16 cellular contexts compared by ENCODE assay signal in the genomic region with DNA sequence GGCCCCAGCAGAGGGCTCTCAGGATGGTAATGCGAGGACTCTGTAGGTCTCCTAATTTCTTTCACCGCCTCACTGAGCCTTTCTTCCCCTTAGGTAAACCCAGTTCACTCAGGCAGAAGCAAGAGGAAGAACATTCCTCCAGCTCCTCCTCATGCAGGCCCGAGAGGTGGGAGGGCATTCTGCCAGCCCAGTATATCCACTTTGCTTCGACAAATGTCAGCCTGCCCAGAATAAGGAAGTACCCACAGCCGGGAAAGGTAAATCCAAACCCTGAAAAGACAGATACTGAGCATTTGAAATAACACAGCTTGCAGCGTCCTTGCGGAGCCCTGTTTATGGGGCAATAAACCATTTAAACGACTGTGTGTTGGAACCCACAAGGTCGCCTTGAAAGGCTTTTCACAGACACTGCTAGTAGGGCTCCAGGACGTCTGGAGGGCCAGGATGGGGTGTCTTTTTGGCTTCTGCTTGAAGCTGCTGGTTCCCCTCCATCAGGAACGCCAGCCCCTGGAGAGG. TPM values are rescaled to one million over a fixed set of nuclear protein-coding genes. Genes with fewer than 3 reads are reported as not detected.
DNase-seq lines count a peak whose midpoint lies in the region; ATAC-seq and TF ChIP-seq lines count a peak whose summit lies in the region.
"Had no signal": no experiment of that assay in that cellular context is flagged by ENCODE, and none has a peak within 500 bp of the region (broad histone marks: within the 10 kb centered on the region; RNA-seq: fewer than 3 reads in every experiment).

No MANE protein-coding gene starts in this region.

- no peak overlapping the region for H3K27ac ChIP-seq in neuronal stem cell (replicated peaks; ENCODE audit: low read length)
- H3K27ac ChIP-seq: RWPE1 had no signal

- H3K9me3 ChIP-seq in neuronal stem cell (replicated peaks in 1 of 2; ENCODE audit: control insufficient read depth in 2 of 2, insufficient read depth in 1 of 2, low read depth in 1 of 2, low read length in 2 of 2), result peaks cover 0 to 12% of the 10 kb centered on the region in 2 donors
- H3K9me3 ChIP-seq: HAP-1 had no signal

- H3K9ac ChIP-seq in neuronal stem cell (ENCODE audit: low read depth, low read length, poor library complexity), result no peak overlapping the region

- TF ChIP-seq CTCF in fibroblast of villous mesenchyme (IDR thresholded peaks at IDR 0.05; ENCODE audit: insufficient read depth, low read depth, low read length) (no peak), chondrocyte (IDR thresholded peaks at IDR 0.05) (no peak)

- no peak overlapping the region for H3K14ac ChIP-seq in neuronal stem cell (ENCODE audit: low read length)

- no peak overlapping the region for H3K4me3 ChIP-seq in fibroblast of villous mesenchyme (ENCODE audit: low read depth, low read length)
- no peak overlapping the region for H3K4me3 ChIP-seq in neuronal stem cell (ENCODE audit: low read length in 2 of 2)
- H3K4me3 ChIP-seq: HAP-1 had no signal

- H2BK5ac ChIP-seq in neuronal stem cell (ENCODE audit: low read length), result no peak overlapping the region

- H3K4me3 Mint-ChIP-seq in chondrocyte (ENCODE audit: unreplicated experiment), result no peak overlapping the region
- H3K4me3 Mint-ChIP-seq: B cell had no signal

- DNase-seq in GDM1 (lab: John Stamatoyannopoulos, UW) (peak; percentile 63), LoVo (ENCODE audit: low spot score) (peak; percentile 34), fibroblast of villous mesenchyme (ENCODE audit: low read depth) (peak; percentile 85), neuronal stem cell (ENCODE audit: low spot score) (no peak), hypothalamus (lab: John Stamatoyannopoulos, UW) (no peak), chondrocyte (ENCODE audit: low spot score) (no peak)
- DNase-seq in activated CD4-positive, CD25-positive, alpha-beta regulatory T cell (lab: John Stamatoyannopoulos, UW), result no peak
- DNase-seq: activated CD8-positive, alpha-beta memory T cell treated with anti-CD3 and anti-CD28 coated beads for 24 hours; activated gamma-delta T cell; NCI-H748 treated with DMSO at 0.1 percent for 48 hours; retina; stimulated activated CD4-positive, alpha-beta T cell treated with anti-CD3 and anti-CD28 coated beads, Interleukin-2, amount 100 ng/mL, for 48 hours had no signal

- WGBS in neuronal stem cell (ENCODE audit: extremely low coverage in 2 of 2, insufficient read length in 2 of 2, insufficient replicate concordance in 1 of 2), 2 donors, result no CpG with 5 or more reads among the region's 11 CpGs

- H2AFZ ChIP-seq in neuronal stem cell (ENCODE audit: low read length), result no peak overlapping the region

- H3K36me3 Mint-ChIP-seq in chondrocyte (ENCODE audit: low read depth), result peaks cover 1% of the 10 kb centered on the region

- H2BK120ac ChIP-seq in neuronal stem cell (ENCODE audit: low read depth, low read length), result no peak overlapping the region

- H3K4ac ChIP-seq in neuronal stem cell (ENCODE audit: low read length), result no peak overlapping the region

- H2BK12ac ChIP-seq in neuronal stem cell (ENCODE audit: low read length), result no peak overlapping the region

- H2AK5ac ChIP-seq in neuronal stem cell (ENCODE audit: low read depth, low read length), result peak overlapping the region; percentile 5

- H3K4me2 ChIP-seq in neuronal stem cell (ENCODE audit: insufficient read depth, low read length, poor library complexity, severe bottlenecking), result no peak overlapping the region

- peaks cover 1 to 10% of the 10 kb centered on the region in 2 donors for H3K4me1 ChIP-seq in neuronal stem cell (ENCODE audit: control insufficient read depth in 2 of 2, insufficient read depth in 1 of 2, low read depth in 1 of 2, low read length in 2 of 2)
- H3K4me1 ChIP-seq: HAP-1 had no signal

- no peak overlapping the region for H4K91ac ChIP-seq in neuronal stem cell (ENCODE audit: low read depth, low read length, poor library complexity)

- no peaks in the 10 kb centered on the region for H3K36me3 ChIP-seq in neuronal stem cell (replicated peaks in 1 of 2; ENCODE audit: control insufficient read depth in 2 of 2, insufficient read depth in 2 of 2, low read length in 2 of 2)
- H3K36me3 ChIP-seq: HAP-1 had no signal

- no peak overlapping the region for H4K8ac ChIP-seq in neuronal stem cell (ENCODE audit: low read depth, low read length)

- H3K27me3 Mint-ChIP-seq in chondrocyte (ENCODE audit: low read depth), result no peaks in the 10 kb centered on the region

- H3K4me1 Mint-ChIP-seq in chondrocyte (ENCODE audit: low read depth), result peaks cover 22% of the 10 kb centered on the region
- H3K4me1 Mint-ChIP-seq: B cell had no signal

- H3K27ac Mint-ChIP-seq in chondrocyte (ENCODE audit: unreplicated experiment), result no peak overlapping the region
- H3K27ac Mint-ChIP-seq: B cell had no signal

- H3K79me1 ChIP-seq in neuronal stem cell (ENCODE audit: low read depth, low read length), result no peaks in the 10 kb centered on the region

- no peaks in the 10 kb centered on the region for H3K27me3 ChIP-seq in neuronal stem cell (ENCODE audit: control insufficient read depth in 3 of 3, insufficient read depth in 3 of 3, low read depth in 1 of 3, low read length in 3 of 3)

- H2BK15ac ChIP-seq in neuronal stem cell (ENCODE audit: low read length), result no peak overlapping the region

- H3K9me3 Mint-ChIP-seq in chondrocyte (ENCODE audit: low read depth), result peaks cover 3% of the 10 kb centered on the region

- H3K23ac ChIP-seq in neuronal stem cell (ENCODE audit: low read depth, low read length, poor library complexity), result no peak overlapping the region

- H3K18ac ChIP-seq in neuronal stem cell (ENCODE audit: low read length), result no peak overlapping the region

- no peak for ATAC-seq in GM21381 (IDR thresholded peaks at IDR 0.05; ENCODE audit: unreplicated experiment)

RNA-seq across cellular contexts. Expression of a gene that starts 41.8 kb away (rescaled TPM):
- total RNA-seq in fibroblast of villous mesenchyme, result 1,019 and 1,625 TPM in 2 replicates
- polyA plus RNA-seq in neuronal stem cell (2013, experiment 1 of 2), result 755 TPM
- 761 TPM for polyA plus RNA-seq in neuronal stem cell (2013, experiment 2 of 2)
- total RNA-seq in chondrocyte, result 677 to 769 TPM (median 696 TPM) in 3 replicates

Comparison
In these comparisons a context has a peak if more than half of its experiments do, and no peak if none do; other contexts are left out.
1. DNase-seq: peak in GDM1 (single experiment), LoVo (single experiment) and fibroblast of villous mesenchyme (single experiment); none in neuronal stem cell (single experiment), hypothalamus (0 of 51), chondrocyte (single experiment) and activated CD4-positive, CD25-positive, alpha-beta regulatory T cell (0 of 4).